8 cellular contexts compared by ENCODE assay signal in the genomic region with DNA sequence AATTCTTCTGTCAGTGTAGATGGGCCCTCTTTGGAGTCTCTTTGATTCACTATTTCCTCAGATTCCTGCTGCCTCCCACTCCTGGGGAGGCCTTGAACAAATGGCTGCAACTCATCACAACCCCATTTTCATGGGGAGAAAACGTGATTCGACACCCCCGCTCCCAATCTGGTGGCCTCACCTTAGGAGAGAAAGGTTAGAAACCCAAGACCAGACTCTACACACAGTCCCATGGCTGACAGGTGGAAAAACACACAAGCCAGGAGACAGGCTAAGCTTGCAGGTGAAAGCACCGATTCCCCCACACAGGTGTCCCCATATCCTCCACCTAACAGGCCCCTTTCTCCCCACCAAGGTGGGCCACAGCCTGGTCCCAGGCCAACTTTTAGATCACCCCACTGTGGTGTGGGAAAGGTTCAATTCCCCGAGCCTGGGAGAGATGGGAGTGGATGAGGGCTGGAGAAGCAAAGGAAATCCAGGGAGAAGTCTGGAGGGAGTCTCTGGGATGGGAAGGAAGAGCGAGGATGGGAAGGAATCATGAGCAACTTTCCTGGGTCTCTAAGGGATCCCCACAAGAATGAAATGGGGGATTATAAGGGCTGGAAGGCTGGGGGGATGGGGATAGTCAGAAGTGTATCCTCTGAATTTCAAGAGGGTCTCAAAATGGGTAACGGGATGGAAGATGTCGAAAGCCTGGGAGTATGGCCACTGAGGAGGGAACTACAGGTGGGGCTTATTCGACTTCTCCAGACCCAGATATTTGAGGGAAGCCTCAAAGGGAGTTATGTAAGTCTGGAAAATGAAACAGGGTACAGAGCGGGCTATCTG. TPM values are rescaled to one million over a fixed set of nuclear protein-coding genes. Genes with fewer than 3 reads are reported as not detected.
DNase-seq lines count a peak whose midpoint lies in the region; ATAC-seq and TF ChIP-seq lines count a peak whose summit lies in the region.

No MANE protein-coding gene starts in this region.

- H3K4me1 Mint-ChIP-seq in endothelial cell (ENCODE audit: unreplicated experiment) (peaks cover 54% of the 10 kb centered on the region), osteocyte (ENCODE audit: unreplicated experiment) (peaks cover 41% of the 10 kb centered on the region)

- peak overlapping the region; percentile 99 for H3K4me3 ChIP-seq in SJSA1

- no peak for DNase-seq in SJSA1 (ENCODE audit: low read depth in 1 of 2, low spot score in 2 of 2)
- DNase-seq in endothelial cell (ENCODE audit: low spot score) = no peak
- DNase-seq in osteocyte (ENCODE audit: extremely low spot score, unreplicated experiment) = no peak
- no peak for DNase-seq in activated effector memory CD4-positive, alpha-beta T cell treated with anti-CD3 and anti-CD28 coated beads, Interleukin-2, amount 50 U/mL, for 16 hours
- DNase-seq in pons (ENCODE audit: low spot score) = no peak
- no peak for DNase-seq in OCI-M1 (lab: John Stamatoyannopoulos, UW)

- no peak for TF ChIP-seq CTCF in endothelial cell (IDR thresholded peaks at IDR 0.05; ENCODE audit: unreplicated experiment)
- no peak for TF ChIP-seq CTCF in osteocyte (IDR thresholded peaks at IDR 0.05)

- peak overlapping the region; percentile 61; the same call in 1 of the 2 replicates for H3K27ac ChIP-seq in SJSA1

- peak overlapping the region; percentile 85 for H3K9ac ChIP-seq in ES-I3 (ENCODE audit: low read depth, low read length)

- H3K4me1 ChIP-seq in ES-I3 (ENCODE audit: insufficient read depth, low read length) (peaks cover 21% of the 10 kb centered on the region), SJSA1 (replicated peaks) (peaks cover 16% of the 10 kb centered on the region)

- H3K27me3 ChIP-seq in SJSA1 (replicated peaks) = no peaks in the 10 kb centered on the region

- ATAC-seq in HG02763 (IDR thresholded peaks at IDR 0.05; ENCODE audit: unreplicated experiment) = no peak

- peaks cover 14% of the 10 kb centered on the region for H3K27me3 Mint-ChIP-seq in endothelial cell (ENCODE audit: unreplicated experiment)
- no peaks in the 10 kb centered on the region for H3K27me3 Mint-ChIP-seq in osteocyte (ENCODE audit: unreplicated experiment)

- no peaks in the 10 kb centered on the region for H3K9me3 ChIP-seq in ES-I3 (ENCODE audit: control insufficient read depth, insufficient read depth, low read length)
- peaks cover 3% of the 10 kb centered on the region; the same call in 1 of the 2 replicates for H3K9me3 ChIP-seq in SJSA1 (replicated peaks)

- H3K27ac Mint-ChIP-seq in endothelial cell (ENCODE audit: unreplicated experiment) (peak overlapping the region; percentile 97), osteocyte (ENCODE audit: unreplicated experiment) (peak overlapping the region; percentile 88)

- H3K4me3 Mint-ChIP-seq in endothelial cell (ENCODE audit: unreplicated experiment) (peak overlapping the region; percentile 100), osteocyte (ENCODE audit: unreplicated experiment) (peak overlapping the region; percentile 97)

- H3K36me3 ChIP-seq in ES-I3 (ENCODE audit: insufficient read depth, low read length) (peaks cover 6% of the 10 kb centered on the region), SJSA1 (peaks cover 76% of the 10 kb centered on the region)

- H3K36me3 Mint-ChIP-seq in endothelial cell (ENCODE audit: low read depth, unreplicated experiment) (peaks cover 17% of the 10 kb centered on the region), osteocyte (ENCODE audit: unreplicated experiment) (peaks cover 8% of the 10 kb centered on the region)

- H3K9me3 Mint-ChIP-seq in endothelial cell (ENCODE audit: unreplicated experiment) (no peaks in the 10 kb centered on the region), osteocyte (ENCODE audit: unreplicated experiment) (no peaks in the 10 kb centered on the region)

RNA-seq across cellular contexts. Expression of a gene that starts 0.9 kb away (rescaled TPM):
- 2.6 and 3.3 TPM in 2 replicates for total RNA-seq in SJSA1 (2014; rRNA removed; shearing (Covaris generic))
- 23.7 TPM for total RNA-seq in endothelial cell (ENCODE audit: unreplicated experiment)
- 11.5 and 11.8 TPM in 2 replicates for total RNA-seq in osteocyte

RNA-seq across cellular contexts. Expression of a gene that starts 1.1 kb away (rescaled TPM):
- total RNA-seq in SJSA1 (2014; rRNA removed; shearing (Covaris generic)) = 42.4 and 52.4 TPM in 2 replicates
- total RNA-seq in endothelial cell (ENCODE audit: unreplicated experiment) (43.5 TPM), osteocyte (49.5 and 52.7 TPM in 2 replicates)
